ENCODE assay signal across 17 cellular contexts in genomic region chr17:74474043-74474792, GRCh38. TPM values are rescaled to one million over a fixed set of nuclear protein-coding genes. Genes with fewer than 3 reads are reported as not detected.
A peak's percentile ranks its signal among the peaks of the same experiment; 100 is the strongest.
DNase-seq lines count a peak whose midpoint lies in the region; ATAC-seq lines count a peak whose summit lies in the region.
"Had no signal": no experiment of that assay in that cellular context is flagged by ENCODE, and none has a peak within 500 bp of the region (broad histone marks: within the 10 kb centered on the region; RNA-seq: fewer than 3 reads in every experiment).

No MANE protein-coding gene starts in this region.

- H3K27ac Mint-ChIP-seq in activated T-cell treated with anti-CD3 and anti-CD28 coated beads, Interleukin-2, amount 50 U/mL, for 24 hours = peak overlapping the region; percentile 30
- H3K27ac Mint-ChIP-seq in activated T-helper 1 cell treated with anti-CD3 and anti-CD28 coated beads, Interleukin-12 subunit alpha, Interleukin-12 subunit beta, Interleukin-2, Interleukin-4 antibody, amounts not matched to agents 30 ng/mL and 10 ng/mL and 1 ng/mL, durations not matched to agents 14 hours and 24 hours and 36 hours = peak overlapping the region; percentile 50
- peak overlapping the region; percentile 84 to 97 for H3K27ac Mint-ChIP-seq in natural killer cell treated with Interleukin-12 subunit alpha and Interleukin-12 subunit beta and Interleukin-15 and Interleukin-18, amount 100 ng/mL, for 72 hours

- peaks cover 55% of the 10 kb centered on the region for H3K4me1 Mint-ChIP-seq in activated T-cell treated with anti-CD3 and anti-CD28 coated beads, Interleukin-2, amount 50 U/mL, for 24 hours (ENCODE audit: low read depth)
- peaks cover 70% of the 10 kb centered on the region for H3K4me1 Mint-ChIP-seq in activated T-helper 1 cell treated with anti-CD3 and anti-CD28 coated beads, Interleukin-12 subunit alpha, Interleukin-12 subunit beta, Interleukin-2, Interleukin-4 antibody, amounts not matched to agents 30 ng/mL and 10 ng/mL and 1 ng/mL, durations not matched to agents 14 hours and 24 hours and 36 hours (ENCODE audit: low read depth)
- peaks cover 83 to 84% of the 10 kb centered on the region in 2 donors for H3K4me1 Mint-ChIP-seq in natural killer cell treated with Interleukin-12 subunit alpha and Interleukin-12 subunit beta and Interleukin-15 and Interleukin-18, amount 100 ng/mL, for 72 hours (ENCODE audit: low read depth in 2 of 2)

- H3K4me3 Mint-ChIP-seq in activated T-cell treated with anti-CD3 and anti-CD28 coated beads, Interleukin-2, amount 50 U/mL, for 24 hours = no peak overlapping the region
- peak overlapping the region; percentile 53 for H3K4me3 Mint-ChIP-seq in activated T-helper 1 cell treated with anti-CD3 and anti-CD28 coated beads, Interleukin-12 subunit alpha, Interleukin-12 subunit beta, Interleukin-2, Interleukin-4 antibody, amounts not matched to agents 30 ng/mL and 10 ng/mL and 1 ng/mL, durations not matched to agents 14 hours and 24 hours and 36 hours
- H3K4me3 Mint-ChIP-seq in natural killer cell treated with Interleukin-12 subunit alpha and Interleukin-12 subunit beta and Interleukin-15 and Interleukin-18, amount 100 ng/mL, for 72 hours = peak overlapping the region; percentile 72

- ATAC-seq in natural killer cell treated with Interleukin-12 subunit alpha and Interleukin-12 subunit beta and Interleukin-15 and Interleukin-18, amount 100 ng/mL, for 72 hours = peak in 1 of 2 donors; percentile 37
- ATAC-seq in GM19452 (IDR thresholded peaks at IDR 0.05; ENCODE audit: unreplicated experiment) = no peak

- H3K9me3 Mint-ChIP-seq in activated T-cell treated with anti-CD3 and anti-CD28 coated beads, Interleukin-2, amount 50 U/mL, for 24 hours = peaks cover 14% of the 10 kb centered on the region
- peaks cover 16% of the 10 kb centered on the region for H3K9me3 Mint-ChIP-seq in activated T-helper 1 cell treated with anti-CD3 and anti-CD28 coated beads, Interleukin-12 subunit alpha, Interleukin-12 subunit beta, Interleukin-2, Interleukin-4 antibody, amounts not matched to agents 30 ng/mL and 10 ng/mL and 1 ng/mL, durations not matched to agents 14 hours and 24 hours and 36 hours
- no peaks in the 10 kb centered on the region for H3K9me3 Mint-ChIP-seq in natural killer cell treated with Interleukin-12 subunit alpha and Interleukin-12 subunit beta and Interleukin-15 and Interleukin-18, amount 100 ng/mL, for 72 hours

- peak overlapping the region; percentile 29 for H3K4me3 ChIP-seq in Jurkat, Clone E6-1 (ENCODE audit: low read length)
- H3K4me3 ChIP-seq: left ventricle myocardium inferior had no signal

- peaks cover 22% of the 10 kb centered on the region for H3K36me3 Mint-ChIP-seq in activated T-cell treated with anti-CD3 and anti-CD28 coated beads, Interleukin-2, amount 50 U/mL, for 24 hours (ENCODE audit: low read depth)
- peaks cover 69% of the 10 kb centered on the region for H3K36me3 Mint-ChIP-seq in activated T-helper 1 cell treated with anti-CD3 and anti-CD28 coated beads, Interleukin-12 subunit alpha, Interleukin-12 subunit beta, Interleukin-2, Interleukin-4 antibody, amounts not matched to agents 30 ng/mL and 10 ng/mL and 1 ng/mL, durations not matched to agents 14 hours and 24 hours and 36 hours (ENCODE audit: low read depth)
- H3K36me3 Mint-ChIP-seq in natural killer cell treated with Interleukin-12 subunit alpha and Interleukin-12 subunit beta and Interleukin-15 and Interleukin-18, amount 100 ng/mL, for 72 hours = peaks cover 14% of the 10 kb centered on the region

- DNase-seq in activated T-cell treated with anti-CD3 and anti-CD28 coated beads, Interleukin-2, amount 50 U/mL, for 24 hours = no peak
- DNase-seq in activated T-cell treated with anti-CD3 and anti-CD28 coated beads, Interleukin-2, amount 50 U/mL, for 1 hour = no peak
- peak; percentile 84 for DNase-seq in Jurkat, Clone E6-1 (ENCODE audit: low read depth, low spot score)
- DNase-seq in activated T-helper 1 cell treated with anti-CD3 and anti-CD28 coated beads, Interleukin-12 subunit alpha, Interleukin-12 subunit beta, Interleukin-2, Interleukin-4 antibody, amounts not matched to agents 30 ng/mL and 10 ng/mL and 1 ng/mL, durations not matched to agents 14 hours and 24 hours and 36 hours (ENCODE audit: low spot score) = no peak
- no peak for DNase-seq in natural killer cell treated with Interleukin-12 subunit alpha and Interleukin-12 subunit beta and Interleukin-15 and Interleukin-18, amount 100 ng/mL, for 72 hours (ENCODE audit: low spot score)
- DNase-seq in AG08395 (ENCODE audit: low spot score) = no peak
- no peak for DNase-seq in stimulated activated CD4-positive, alpha-beta T cell treated with anti-CD3 and anti-CD28 coated beads, Interleukin-4, amount 100 ng/mL, for 24 hours
- DNase-seq: activated CD4-positive, alpha-beta T cell treated with anti-CD3 and anti-CD28 coated beads, Interleukin-2, amount 50 U/mL, for 1 hour; activated effector memory CD4-positive, alpha-beta T cell treated with Interleukin-2 at 50 U/mL for 16 hours; DMS79; head of caudate nucleus; IMR-90; left ventricle myocardium inferior; NCI-H774; stimulated activated CD8-positive, alpha-beta memory T cell treated with anti-CD3 and anti-CD28 coated beads, Interleukin-4, amount 100 ng/mL, for 48 hours had no signal

- H3K27me3 Mint-ChIP-seq in activated T-cell treated with anti-CD3 and anti-CD28 coated beads, Interleukin-2, amount 50 U/mL, for 24 hours = no peaks in the 10 kb centered on the region
- no peaks in the 10 kb centered on the region for H3K27me3 Mint-ChIP-seq in activated T-helper 1 cell treated with anti-CD3 and anti-CD28 coated beads, Interleukin-12 subunit alpha, Interleukin-12 subunit beta, Interleukin-2, Interleukin-4 antibody, amounts not matched to agents 30 ng/mL and 10 ng/mL and 1 ng/mL, durations not matched to agents 14 hours and 24 hours and 36 hours (ENCODE audit: insufficient read depth)
- H3K27me3 Mint-ChIP-seq in natural killer cell treated with Interleukin-12 subunit alpha and Interleukin-12 subunit beta and Interleukin-15 and Interleukin-18, amount 100 ng/mL, for 72 hours = no peaks in the 10 kb centered on the region

- intact Hi-C loops in activated T-helper 1 cell treated with anti-CD3 and anti-CD28 coated beads, Interleukin-12 subunit alpha, Interleukin-12 subunit beta, Interleukin-2, Interleukin-4 antibody, amounts not matched to agents 30 ng/mL and 10 ng/mL and 1 ng/mL, durations not matched to agents 14 hours and 24 hours and 36 hours (cut with micrococcal nuclease) = loop anchor here (10.0 kb wide), 1 partner anchor 261 kb away; the partner anchor contains the start of gene RAB37

RNA-seq across cellular contexts. Expression of gene CD300A, which starts 7.8 kb away (rescaled TPM):
- not detected for polyA plus RNA-seq in Jurkat, Clone E6-1 (2012; ENCODE audit: insufficient read depth, insufficient read length)
- total RNA-seq in activated T-helper 1 cell treated with anti-CD3 and anti-CD28 coated beads, Interleukin-12 subunit alpha, Interleukin-12 subunit beta, Interleukin-2, Interleukin-4 antibody, amounts not matched to agents 30 ng/mL and 10 ng/mL and 1 ng/mL, durations not matched to agents 14 hours and 24 hours and 36 hours = 9.8 and 10.4 TPM in 2 replicates
- 10 to 100 TPM; 17.6 to 43.7 TPM for total RNA-seq in natural killer cell treated with Interleukin-12 subunit alpha and Interleukin-12 subunit beta and Interleukin-15 and Interleukin-18, amount 100 ng/mL, for 72 hours
- total RNA-seq: IMR-90 had no signal
- polyA plus RNA-seq: IMR-90 had no signal

RNA-seq across cellular contexts. Expression of gene GPRC5C, which starts 42.3 kb away (rescaled TPM):
- 1.9 TPM for polyA plus RNA-seq in Jurkat, Clone E6-1 (2012; ENCODE audit: insufficient read depth, insufficient read length)
- total RNA-seq in activated T-helper 1 cell treated with anti-CD3 and anti-CD28 coated beads, Interleukin-12 subunit alpha, Interleukin-12 subunit beta, Interleukin-2, Interleukin-4 antibody, amounts not matched to agents 30 ng/mL and 10 ng/mL and 1 ng/mL, durations not matched to agents 14 hours and 24 hours and 36 hours = 0.86 TPM in 1 of 2 replicates, not detected in the other
- under 1 TPM in 1 of 2 donors, not detected in 1; 0.25 TPM for total RNA-seq in natural killer cell treated with Interleukin-12 subunit alpha and Interleukin-12 subunit beta and Interleukin-15 and Interleukin-18, amount 100 ng/mL, for 72 hours
- total RNA-seq: IMR-90 had no signal
- polyA plus RNA-seq: IMR-90 had no signal

RNA-seq across cellular contexts. Expression of gene CD300LB, which starts 57.1 kb away (rescaled TPM):
- not detected for polyA plus RNA-seq in Jurkat, Clone E6-1 (2012; ENCODE audit: insufficient read depth, insufficient read length)
- not detected in 2 replicates for total RNA-seq in activated T-helper 1 cell treated with anti-CD3 and anti-CD28 coated beads, Interleukin-12 subunit alpha, Interleukin-12 subunit beta, Interleukin-2, Interleukin-4 antibody, amounts not matched to agents 30 ng/mL and 10 ng/mL and 1 ng/mL, durations not matched to agents 14 hours and 24 hours and 36 hours
- under 1 TPM; 0.17 to 0.39 TPM for total RNA-seq in natural killer cell treated with Interleukin-12 subunit alpha and Interleukin-12 subunit beta and Interleukin-15 and Interleukin-18, amount 100 ng/mL, for 72 hours
- total RNA-seq: IMR-90, left ventricle myocardium inferior, renal cortical epithelial cell had no signal
- polyA plus RNA-seq: IMR-90 had no signal

Comparison
In these comparisons a context has a peak if more than half of its experiments do, and no peak if none do; other contexts are left out.
1. H3K27ac Mint-ChIP-seq: peak in every context shown above with its lines; median percentile 90 in natural killer cell treated with Interleukin-12 subunit alpha and Interleukin-12 subunit beta and Interleukin-15 and Interleukin-18, amount 100 ng/mL, for 72 hours; 50 in activated T-helper 1 cell treated with anti-CD3 and anti-CD28 coated beads, Interleukin-12 subunit alpha, Interleukin-12 subunit beta, Interleukin-2, Interleukin-4 antibody, amounts not matched to agents 30 ng/mL and 10 ng/mL and 1 ng/mL, durations not matched to agents 14 hours and 24 hours and 36 hours; 30 in activated T-cell treated with anti-CD3 and anti-CD28 coated beads, Interleukin-2, amount 50 U/mL, for 24 hours.